16 cellular contexts compared by ENCODE assay signal in genomic region chr20:31566332-31566657, GRCh38. TPM values are rescaled to one million over a fixed set of nuclear protein-coding genes. Genes with fewer than 3 reads are reported as not detected.
DNase-seq lines count a peak whose midpoint lies in the region; FAIRE-seq and TF ChIP-seq lines count a peak whose summit lies in the region.
"Had no signal": no experiment of that assay in that cellular context is flagged by ENCODE, and none has a peak within 500 bp of the region (broad histone marks: within the 10 kb centered on the region; RNA-seq: fewer than 3 reads in every experiment).

No MANE protein-coding gene starts in this region.

- no peak for FAIRE-seq in keratinocyte (lab: Jason Lieb, UNC)

- no peak overlapping the region for H2AK5ac ChIP-seq in H9 (ENCODE audit: insufficient read length, low read length)

- no peak overlapping the region for H2BK20ac ChIP-seq in H9 (ENCODE audit: low read depth, low read length, poor library complexity, severe bottlenecking)

- no peak overlapping the region for H3K4me2 ChIP-seq in H9 (ENCODE audit: insufficient read depth, insufficient read length, low read length)
- peak overlapping the region; percentile 63 for H3K4me2 ChIP-seq in keratinocyte (ENCODE audit: control insufficient read depth, extremely low read depth, insufficient read depth, low read depth, low read length)
- H3K4me2 ChIP-seq: BLaER1 had no signal

- no peak overlapping the region for H3K4me3 Mint-ChIP-seq in H9
- no peak overlapping the region for H3K4me3 Mint-ChIP-seq in activated CD4-positive, alpha-beta memory T cell treated with anti-CD3 and anti-CD28 coated beads for 36 hours

- H3K27ac ChIP-seq in 22Rv1 (peak overlapping the region; percentile 100), H9 (ENCODE audit: insufficient read length, low read depth, low read length) (no peak overlapping the region), keratinocyte (ENCODE audit: control insufficient read depth, insufficient read depth, low read length) (peak overlapping the region; percentile 74)
- H3K27ac ChIP-seq: BLaER1, HL-60 had no signal

- no peak overlapping the region for H3K23ac ChIP-seq in H9 (ENCODE audit: insufficient read length, low read depth, low read length)

- H3K4me1 ChIP-seq in H9 (ENCODE audit: insufficient read depth, low read length), result no peaks in the 10 kb centered on the region; the same call in 1 of the 2 replicates
- H3K4me1 ChIP-seq in keratinocyte (ENCODE audit: control insufficient read depth, extremely low read depth, insufficient read depth, low read length), result peaks cover 61% of the 10 kb centered on the region
- H3K4me1 ChIP-seq: prostate gland had no signal

- DNase-seq in H9 (no peak), keratinocyte (ENCODE audit: low read depth, low spot score) (no peak), NCI-H2107 treated with DMSO at 0.1 percent for 48 hours (lab: John Stamatoyannopoulos, UW; ENCODE audit: unreplicated experiment) (no peak), NCI-H2029 treated with DMSO at 0.1 percent for 48 hours (lab: John Stamatoyannopoulos, UW) (no peak), LoVo (ENCODE audit: low spot score) (no peak), AG20443 (ENCODE audit: low spot score) (no peak)
- DNase-seq in activated CD4-positive, alpha-beta memory T cell treated with anti-CD3 and anti-CD28 coated beads for 36 hours, result no peak
- DNase-seq: amygdala, EL, foreskin fibroblast, OCI-M1, T-helper 9 cell had no signal

- H3K79me2 ChIP-seq in H9 (ENCODE audit: insufficient read depth, low read length) (no peaks in the 10 kb centered on the region), keratinocyte (ENCODE audit: control insufficient read depth, insufficient read depth, low read length) (no peaks in the 10 kb centered on the region)

- peaks cover 22 to 78% (median 24%) of the 10 kb centered on the region in 3 experiments for H3K36me3 Mint-ChIP-seq in H9 (ENCODE audit: insufficient read depth in 1 of 3, low read depth in 3 of 3)
- peaks cover 32% of the 10 kb centered on the region for H3K36me3 Mint-ChIP-seq in activated CD4-positive, alpha-beta memory T cell treated with anti-CD3 and anti-CD28 coated beads for 36 hours

- H3K27me3 Mint-ChIP-seq in H9 (ENCODE audit: low read depth), result no peaks in the 10 kb centered on the region
- H3K27me3 Mint-ChIP-seq in activated CD4-positive, alpha-beta memory T cell treated with anti-CD3 and anti-CD28 coated beads for 36 hours, result no peaks in the 10 kb centered on the region

- H3T11ph ChIP-seq in H9 (ENCODE audit: low read length), result no peak overlapping the region

- no peak overlapping the region for H3K18ac ChIP-seq in H9 (ENCODE audit: insufficient read length, low read depth, low read length)

- dilution Hi-C loops in keratinocyte (cut with MboI; ENCODE audit: extremely low pct_ligation_motif_present, low sequenced_read_pairs), result no loop called here

- H4K20me1 ChIP-seq in H9 (ENCODE audit: control insufficient read depth, insufficient read depth, insufficient read length) (no peaks in the 10 kb centered on the region), keratinocyte (ENCODE audit: control insufficient read depth, extremely low read depth, insufficient read depth, low read length) (no peaks in the 10 kb centered on the region)

- CTCF ChIA-PET in activated CD4-positive, alpha-beta memory T cell treated with anti-CD3 and anti-CD28 coated beads for 36 hours (lab: Charles Lee), result interaction anchor here (1.9 to 29.0 kb wide), 3 partner anchors 6 to 44 kb away, joined by 7 to 1211 read pairs (median 149); partner anchors contain the start of gene ID1

- no peaks in the 10 kb centered on the region for H3K27me3 ChIP-seq in H9 (ENCODE audit: insufficient read depth, low read length)
- H3K27me3 ChIP-seq in keratinocyte (ENCODE audit: control insufficient read depth, extremely low read depth, insufficient read depth, low read length), result no peaks in the 10 kb centered on the region
- H3K27me3 ChIP-seq: BLaER1 had no signal

- no peak overlapping the region for H3K56ac ChIP-seq in H9 (ENCODE audit: insufficient read length, low read depth, low read length)

- no CpG with 5 or more reads among the region's 1 CpG for WGBS in H9 (ENCODE audit: extremely low coverage, insufficient read length, low lambda C conversion rate)

- H3K79me1 ChIP-seq in H9 (ENCODE audit: insufficient read depth, low read depth, low read length, poor library complexity, severe bottlenecking), result no peaks in the 10 kb centered on the region

- H3K27ac Mint-ChIP-seq in H9, result peak overlapping the region in 2 of 3 experiments; percentile 5 to 48; a peak in 1 of 7 replicates
- H3K27ac Mint-ChIP-seq in activated CD4-positive, alpha-beta memory T cell treated with anti-CD3 and anti-CD28 coated beads for 36 hours, result peak overlapping the region; percentile 40

- no peak overlapping the region for H4K8ac ChIP-seq in H9 (replicated peaks; ENCODE audit: insufficient read length, low read depth, low read length)

- no peaks in the 10 kb centered on the region for H3K9me1 ChIP-seq in keratinocyte (ENCODE audit: control insufficient read depth, extremely low read depth, insufficient read depth, low read length)

- H3K4ac ChIP-seq in H9 (ENCODE audit: low read depth, low read length), result no peak overlapping the region

- intact Hi-C loops in activated CD4-positive, alpha-beta memory T cell treated with anti-CD3 and anti-CD28 coated beads for 36 hours (cut with micrococcal nuclease), result no loop called here

- TF ChIP-seq CTCF in 22Rv1 (IDR thresholded peaks at IDR 0.05), result no peak
- TF ChIP-seq CTCF in H9 (conservative IDR thresholded peaks at IDR 0.05), result no peak
- TF ChIP-seq CTCF in keratinocyte (optimal IDR thresholded peaks at IDR 0.05 in 1 of 3, IDR thresholded peaks at IDR 0.05 in 1 of 3, conservative IDR thresholded peaks at IDR 0.05 in 1 of 3; ENCODE audit: extremely low read depth in 1 of 3, insufficient read depth in 2 of 3, low read length in 3 of 3), result no peak

- no peak overlapping the region for H4K91ac ChIP-seq in H9 (ENCODE audit: insufficient read length, low read depth, low read length)

- H3K9me3 ChIP-seq in H9 (ENCODE audit: control insufficient read depth, low read depth, low read length) (no peaks in the 10 kb centered on the region), keratinocyte (ENCODE audit: control insufficient read depth, low read depth, low read length) (no peaks in the 10 kb centered on the region)
- H3K9me3 ChIP-seq: BLaER1, prostate gland had no signal

- H3K9me3 Mint-ChIP-seq in H9, result no peaks in the 10 kb centered on the region
- no peaks in the 10 kb centered on the region for H3K9me3 Mint-ChIP-seq in activated CD4-positive, alpha-beta memory T cell treated with anti-CD3 and anti-CD28 coated beads for 36 hours

- H2BK15ac ChIP-seq in H9 (ENCODE audit: low read depth, low read length), result no peak overlapping the region

- H3K4me1 Mint-ChIP-seq in H9, result peaks cover 32 to 50% of the 10 kb centered on the region in 2 experiments
- peaks cover 27% of the 10 kb centered on the region for H3K4me1 Mint-ChIP-seq in activated CD4-positive, alpha-beta memory T cell treated with anti-CD3 and anti-CD28 coated beads for 36 hours (ENCODE audit: low read depth)

- H2BK120ac ChIP-seq in H9 (ENCODE audit: low read depth, low read length, poor library complexity, severe bottlenecking), result no peak overlapping the region

- no peak overlapping the region for H2BK12ac ChIP-seq in H9 (ENCODE audit: insufficient read length, low read depth, low read length)

- H2AFZ ChIP-seq in H9 (ENCODE audit: low read length) (no peak overlapping the region), keratinocyte (ENCODE audit: control insufficient read depth, low read length) (no peak overlapping the region)

- H3K9ac ChIP-seq in H9 (ENCODE audit: extremely low read depth, insufficient read length, low read length), result no peak overlapping the region
- peak overlapping the region; percentile 73 for H3K9ac ChIP-seq in keratinocyte (ENCODE audit: control insufficient read depth, extremely low read depth, insufficient read depth, low read length)
- H3K9ac ChIP-seq: BLaER1 had no signal

- H3K14ac ChIP-seq in H9 (ENCODE audit: insufficient read depth, low read length), result no peak overlapping the region

- no peak overlapping the region for H4K5ac ChIP-seq in H9 (ENCODE audit: insufficient read length, low read depth, low read length)

- no peaks in the 10 kb centered on the region for H3K23me2 ChIP-seq in H9 (ENCODE audit: insufficient read length, low read depth, low read length, poor library complexity, severe bottlenecking)

- peaks cover 11 to 35% of the 10 kb centered on the region in 2 experiments for H3K36me3 ChIP-seq in keratinocyte (ENCODE audit: control insufficient read depth in 2 of 2, extremely low read depth in 1 of 2, insufficient read depth in 2 of 2, low read length in 2 of 2)

- no peak overlapping the region for H2BK5ac ChIP-seq in H9 (ENCODE audit: insufficient read length, low read length)

- H3K4me3 ChIP-seq in keratinocyte (ENCODE audit: control insufficient read depth in 2 of 3, extremely low read depth in 1 of 3, insufficient read depth in 2 of 3, low read depth in 1 of 3, low read length in 3 of 3), result peak overlapping the region in 2 of 3 experiments; percentile 22 to 25
- H3K4me3 ChIP-seq: BLaER1, prostate gland had no signal

- POLR2A ChIA-PET in activated CD4-positive, alpha-beta memory T cell treated with anti-CD3 and anti-CD28 coated beads for 36 hours (lab: Charles Lee), result interaction anchor here (2.1 to 4.3 kb wide), 2 partner anchors 38 to 46 kb away, joined by 10 to 26 read pairs; partner anchors contain the start of gene ID1

RNA-seq across cellular contexts. Expression of gene ID1, which starts 38.8 kb away (rescaled TPM):
- 355 and 360 TPM in 2 replicates for total RNA-seq in H9 (2021)
- 1 to 10 TPM in 1 of 2 experiments, under 1 TPM in 1; 0.90 to 1.3 TPM for total RNA-seq in activated CD4-positive, alpha-beta memory T cell treated with anti-CD3 and anti-CD28 coated beads for 36 hours
- polyA plus RNA-seq in keratinocyte, result 24.4 to 40.8 TPM (median 33.0 TPM) in 3 replicates
- 34.7 TPM for polyA plus RNA-seq in keratinocyte (2011; ENCODE audit: low read depth)
- polyA plus RNA-seq in keratinocyte (2011; cell fraction: cytosol; rRNA removed), result 10.6 and 31.2 TPM in 2 replicates
- polyA plus RNA-seq in keratinocyte (2011; cell fraction: nucleus; rRNA removed), result 42.7 and 42.9 TPM in 2 replicates
- polyA plus RNA-seq in keratinocyte (2012; ENCODE audit: low replicate concordance), result 28.1 and 65.4 TPM in 2 replicates
- 8.9 to 12.6 TPM (median 9.4 TPM) in 3 replicates for polyA minus RNA-seq in keratinocyte
- polyA minus RNA-seq in keratinocyte (2011; cell fraction: cytosol; rRNA and poly(A)+ RNA removed), result 68.7 TPM
- polyA minus RNA-seq in keratinocyte (2011; cell fraction: nucleus; rRNA and poly(A)+ RNA removed), result 23.6 and 35.0 TPM in 2 replicates

RNA-seq across cellular contexts. Expression of gene HM13, which starts 52.1 kb away (rescaled TPM):
- 162 and 169 TPM in 2 replicates for total RNA-seq in H9 (2021)
- 100 to 1,000 TPM; 110 to 111 TPM for total RNA-seq in activated CD4-positive, alpha-beta memory T cell treated with anti-CD3 and anti-CD28 coated beads for 36 hours
- 127 to 175 TPM (median 151 TPM) in 3 replicates for polyA plus RNA-seq in keratinocyte
- 34.0 TPM for polyA plus RNA-seq in keratinocyte (2011; ENCODE audit: low read depth)
- 104 and 122 TPM in 2 replicates for polyA plus RNA-seq in keratinocyte (2011; cell fraction: cytosol; rRNA removed)
- polyA plus RNA-seq in keratinocyte (2011; cell fraction: nucleus; rRNA removed), result 200 and 213 TPM in 2 replicates
- 96.2 and 142 TPM in 2 replicates for polyA plus RNA-seq in keratinocyte (2012; ENCODE audit: low replicate concordance)
- 97.9 to 155 TPM (median 134 TPM) in 3 replicates for polyA minus RNA-seq in keratinocyte
- 158 TPM for polyA minus RNA-seq in keratinocyte (2011; cell fraction: cytosol; rRNA and poly(A)+ RNA removed)
- polyA minus RNA-seq in keratinocyte (2011; cell fraction: nucleus; rRNA and poly(A)+ RNA removed), result 124 and 148 TPM in 2 replicates

Comparison
In these comparisons a context has a peak if more than half of its experiments do, and no peak if none do; other contexts are left out.
1. RNA of gene ID1, which starts 38.8 kb away (total RNA-seq): 355 to 360 TPM in H9; 0.90 to 1.3 TPM in activated CD4-positive, alpha-beta memory T cell treated with anti-CD3 and anti-CD28 coated beads for 36 hours; every median in the first group is over 100 times any median in the second.